ENCODE assay signal across 36 cellular contexts in the genomic region with DNA sequence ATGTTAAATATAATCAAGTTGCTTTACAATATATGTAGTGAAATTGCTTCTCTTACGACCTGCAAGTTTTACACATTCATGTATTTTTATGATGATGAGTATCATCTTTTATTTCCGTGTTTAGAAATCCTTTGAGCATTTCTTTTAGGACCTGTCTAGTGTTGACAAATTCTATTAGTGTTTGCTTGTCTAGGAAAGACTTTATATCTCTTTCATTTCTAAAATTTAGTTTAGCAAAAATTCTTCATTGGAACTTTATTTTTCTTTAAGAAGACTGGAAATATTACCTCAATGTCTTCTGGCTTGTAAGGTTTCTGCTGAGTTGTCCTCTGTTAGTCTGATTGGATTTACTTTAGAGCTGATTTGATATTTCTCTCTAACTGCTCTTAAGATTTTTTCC.
"Had no signal": no experiment of that assay in that cellular context is flagged by ENCODE, and none has a peak within 500 bp of the region (broad histone marks: within the 10 kb centered on the region; RNA-seq: fewer than 3 reads in every experiment).

No MANE protein-coding gene starts in this region.

- H3K36me3 ChIP-seq: MG63 had no signal

- DNase-seq: Karpas-422, Kasumi-1, MG63, MM.1S, MV-4-11, NCI-H1048, NCI-H1092, NCI-H1092 treated with DMSO at 0.1 percent for 48 hours, NCI-H1105, NCI-H1105 treated with DMSO at 0.1 percent for 48 hours, NCI-H1417, NCI-H1417 treated with DMSO at 0.1 percent for 48 hours, NCI-H1436, NCI-H1436 treated with DMSO at 0.1 percent for 48 hours, NCI-H146, NCI-H1694, NCI-H1694 treated with DMSO at 0.1 percent for 48 hours, NCI-H187, NCI-H187 treated with DMSO at 0.1 percent for 48 hours, NCI-H1930, NCI-H2029, NCI-H2029 treated with DMSO at 0.1 percent for 48 hours, NCI-H2081, NCI-H2081 treated with DMSO at 0.1 percent for 48 hours, NCI-H2107, NCI-H2171, NCI-H2171 treated with DMSO at 0.1 percent for 48 hours, NCI-H2227 treated with DMSO at 0.1 percent for 48 hours, NCI-H226, NCI-H345, NCI-H446, NCI-H446 treated with DMSO at 0.1 percent for 48 hours, NCI-H510A, NCI-H510A treated with DMSO at 0.1 percent for 48 hours, NCI-H524, NCI-H524 treated with DMSO at 0.1 percent for 48 hours had no signal

- H3K27me3 ChIP-seq: MG63 had no signal

- H3K4me3 ChIP-seq: MG63 had no signal
